ENCODE assay signal across 1 cellular context in genomic region chr1:156140879-156141707, GRCh38.
TF ChIP-seq lines count a peak whose summit lies in the region.

No MANE protein-coding gene starts in this region.

TF ChIP-seq in K562, 482 proteins besides CTCF, POLR2A, EP300 and RAD21 (continues in another document):
- TF ChIP-seq E2F4 (CRISPR knock-in tag; IDR thresholded peaks at IDR 0.05; ENCODE audit: low read depth) (no peak), GTF3C2 (IDR thresholded peaks at IDR 0.05; ENCODE audit: borderline replicate concordance, extremely low read depth, insufficient read length) (no peak), CC2D1A (IDR thresholded peaks at IDR 0.05) (peak; percentile 53; the same call in 1 of the 2 replicates), HOXB6 (CRISPR knock-in tag; IDR thresholded peaks at IDR 0.05; ENCODE audit: borderline replicate concordance) (no peak), STAT5A (IDR thresholded peaks at IDR 0.05; ENCODE audit: borderline replicate concordance, low read length) (no peak), ZNF449 (CRISPR knock-in tag; IDR thresholded peaks at IDR 0.05) (no peak), TCF7L2 (IDR thresholded peaks at IDR 0.05; ENCODE audit: low read depth, low read length) (no peak), SRF (CRISPR knock-in tag; IDR thresholded peaks at IDR 0.05) (no peak), TFAM (CRISPR knock-in tag; conservative IDR thresholded peaks at IDR 0.05) (no peak), DLX4 (CRISPR knock-in tag; IDR thresholded peaks at IDR 0.05) (no peak), ILK (tag; IDR thresholded peaks at IDR 0.05; ENCODE audit: borderline replicate concordance, low read depth) (no peak), CCAR2 (IDR thresholded peaks at IDR 0.05; ENCODE audit: low read depth, low read length) (no peak), ZNF766 (CRISPR knock-in tag; conservative IDR thresholded peaks at IDR 0.05) (no peak), CHD2 (IDR thresholded peaks at IDR 0.05; ENCODE audit: low read depth, low read length) (peak; percentile 23; the same call in 1 of the 2 replicates), SP2 (IDR thresholded peaks at IDR 0.05; ENCODE audit: extremely low read depth, low read depth, low read length, poor library complexity, severe bottlenecking) (no peak), SMAD2 (IDR thresholded peaks at IDR 0.05; ENCODE audit: low read depth, low read length) (no peak), IFI16 (CRISPR knock-in tag; IDR thresholded peaks at IDR 0.05) (no peak), MCM2 (IDR thresholded peaks at IDR 0.05; ENCODE audit: low read depth) (no peak), MBD2 (IDR thresholded peaks at IDR 0.05; ENCODE audit: borderline replicate concordance, low read depth) (no peak), STAT5B (CRISPR knock-in tag; IDR thresholded peaks at IDR 0.05) (no peak), FOSL1 (tag; conservative IDR thresholded peaks at IDR 0.05) (no peak), POLR2G (IDR thresholded peaks at IDR 0.05; ENCODE audit: low read depth, low read length) (peak; percentile 84), HMG20A (CRISPR knock-in tag; conservative IDR thresholded peaks at IDR 0.05) (no peak), ARHGAP35 (IDR thresholded peaks at IDR 0.05; ENCODE audit: partially characterized antibody) (no peak), ZNF12 (CRISPR knock-in tag; IDR thresholded peaks at IDR 0.05) (no peak), TOE1 (IDR thresholded peaks at IDR 0.05; ENCODE audit: borderline replicate concordance) (no peak), TOE1 (CRISPR knock-in tag; IDR thresholded peaks at IDR 0.05; ENCODE audit: borderline replicate concordance, low read depth) (no peak), U2AF1 (optimal IDR thresholded peaks at IDR 0.05; ENCODE audit: low read depth, low read length) (no peak), SIN3B (IDR thresholded peaks at IDR 0.05; ENCODE audit: low read depth) (no peak), KDM5B (IDR thresholded peaks at IDR 0.05; ENCODE audit: insufficient replicate concordance, low read depth, low read length) (no peak), RBFOX2 (IDR thresholded peaks at IDR 0.05; ENCODE audit: low read depth, low read length) (no peak), RB1 (IDR thresholded peaks at IDR 0.05; ENCODE audit: low read depth) (no peak), SRSF3 (IDR thresholded peaks at IDR 0.05; ENCODE audit: insufficient read depth, low read length) (no peak), ZNF24 (IDR thresholded peaks at IDR 0.05) (no peak), ZNF778 (CRISPR knock-in tag; IDR thresholded peaks at IDR 0.05) (no peak), FOXA3 (CRISPR knock-in tag; conservative IDR thresholded peaks at IDR 0.05 in 1 of 2, IDR thresholded peaks at IDR 0.05 in 1 of 2) (no peak), SP1 (CRISPR knock-in tag; IDR thresholded peaks at IDR 0.05) (0 out of 2 replicates have a peak, but pooled peaks have one; percentile 51), PML (IDR thresholded peaks at IDR 0.05; ENCODE audit: low read length) (0 out of 2 replicates have a peak, but pooled peaks have one; percentile 7), ADNP (tag; IDR thresholded peaks at IDR 0.05) (no peak), XRCC4 (IDR thresholded peaks at IDR 0.05; ENCODE audit: extremely low read depth, insufficient read depth, insufficient read length) (no peak), ARID2 (IDR thresholded peaks at IDR 0.05) (peak; percentile 23; the same call in 1 of the 2 replicates), EGR1 (conservative IDR thresholded peaks at IDR 0.05) (peak; percentile 38; the same call in 1 of the 2 replicates), ZNF699 (CRISPR knock-in tag; IDR thresholded peaks at IDR 0.05; ENCODE audit: insufficient replicate concordance) (no peak), ZBTB7A (IDR thresholded peaks at IDR 0.05; ENCODE audit: borderline replicate concordance, control insufficient read depth, low read depth, low read length) (peak; percentile 41; the same call in 1 of the 2 replicates), NONO (IDR thresholded peaks at IDR 0.05; ENCODE audit: low read depth in 2 of 2, low read length in 1 of 2) (0 out of 4 replicates have a peak, but pooled peaks of 1 of the 2 experiments have one; percentile 37), CBX5 (IDR thresholded peaks at IDR 0.05; ENCODE audit: borderline replicate concordance, low read depth) (no peak), ZNF75A (CRISPR knock-in tag; IDR thresholded peaks at IDR 0.05) (no peak), ESRRB (CRISPR knock-in tag; IDR thresholded peaks at IDR 0.05; ENCODE audit: borderline replicate concordance) (no peak), KLF13 (tag; IDR thresholded peaks at IDR 0.05; ENCODE audit: borderline replicate concordance, low read depth) (no peak), ZNF175 (CRISPR knock-in tag; IDR thresholded peaks at IDR 0.05; ENCODE audit: low read depth) (no peak), BHLHE40 (IDR thresholded peaks at IDR 0.05; ENCODE audit: low read length) (0 out of 2 replicates have a peak, but pooled peaks have one; percentile 4), NEUROD1 (IDR thresholded peaks at IDR 0.05; ENCODE audit: borderline replicate concordance, low read depth, low read length, partially characterized antibody) (no peak), ZKSCAN8 (CRISPR knock-in tag; IDR thresholded peaks at IDR 0.05) (no peak), ZNF239 (CRISPR knock-in tag; IDR thresholded peaks at IDR 0.05) (no peak), ASH1L (IDR thresholded peaks at IDR 0.05; ENCODE audit: borderline replicate concordance, low read depth, partially characterized antibody) (no peak), HDAC2 (IDR thresholded peaks at IDR 0.05) (no peak), HDGF (IDR thresholded peaks at IDR 0.05) (no peak), ZNF511 (CRISPR knock-in tag; IDR thresholded peaks at IDR 0.05) (no peak), POLR2AphosphoS2 (IDR thresholded peaks at IDR 0.05; ENCODE audit: low read length) (peak; percentile 79; the same call in 1 of the 2 replicates), NELFE (IDR thresholded peaks at IDR 0.05; ENCODE audit: insufficient read depth, insufficient read length) (no peak), DEAF1 (CRISPR knock-in tag; IDR thresholded peaks at IDR 0.05) (no peak; the same call in 1 of the 2 replicates), ZNF586 (CRISPR knock-in tag; conservative IDR thresholded peaks at IDR 0.05) (no peak), POLR3G (IDR thresholded peaks at IDR 0.05; ENCODE audit: extremely low read depth, insufficient read length, insufficient replicate concordance) (no peak), BRF2 (IDR thresholded peaks at IDR 0.05; ENCODE audit: borderline replicate concordance, insufficient read depth, insufficient read length) (no peak), JUN (IDR thresholded peaks at IDR 0.05; ENCODE audit: borderline replicate concordance, low read depth, low read length) (no peak), JUN (CRISPR knock-in tag; IDR thresholded peaks at IDR 0.05; ENCODE audit: borderline replicate concordance) (no peak), HMGN3 (IDR thresholded peaks at IDR 0.05; ENCODE audit: borderline replicate concordance, extremely low read depth, insufficient read length, low read depth, low read length) (peak; percentile 80), CBFB (CRISPR knock-in tag; IDR thresholded peaks at IDR 0.05) (no peak), CREBBP (IDR thresholded peaks at IDR 0.05; ENCODE audit: low read depth, low read length) (no peak), SMC3 (conservative IDR thresholded peaks at IDR 0.05; ENCODE audit: insufficient read depth, low read depth, low read length) (peak; percentile 76), SMARCC2 (IDR thresholded peaks at IDR 0.05; ENCODE audit: low read depth) (no peak), ZC3H4 (CRISPR knock-in tag; IDR thresholded peaks at IDR 0.05; ENCODE audit: borderline replicate concordance) (no peak), MAFG (tag; conservative IDR thresholded peaks at IDR 0.05) (no peak), MAFK (IDR thresholded peaks at IDR 0.05; ENCODE audit: low read length) (no peak), POLR2B (IDR thresholded peaks at IDR 0.05; ENCODE audit: low read depth, partially characterized antibody) (peak; percentile 41), SUPT5H (IDR thresholded peaks at IDR 0.05) (peak; percentile 45; the same call in 1 of the 2 replicates), THRA (IDR thresholded peaks at IDR 0.05) (no peak), ELF4 (CRISPR knock-in tag; IDR thresholded peaks at IDR 0.05) (no peak), L3MBTL2 (IDR thresholded peaks at IDR 0.05) (no peak), MYNN (IDR thresholded peaks at IDR 0.05) (peak; percentile 48), MYNN (CRISPR knock-in tag; IDR thresholded peaks at IDR 0.05) (no peak)
